ENCODE assay signal across 17 cellular contexts in genomic region chr13:70090036-70090723, GRCh38.
DNase-seq lines count a peak whose midpoint lies in the region; ATAC-seq, FAIRE-seq and TF ChIP-seq lines count a peak whose summit lies in the region.
"Had no signal": no experiment of that assay in that cellular context is flagged by ENCODE, and none has a peak within 500 bp of the region (broad histone marks: within the 10 kb centered on the region; RNA-seq: fewer than 3 reads in every experiment).

No MANE protein-coding gene starts in this region.

- no peaks in the 10 kb centered on the region for H3K9me3 ChIP-seq in MM.1S (replicated peaks; ENCODE audit: insufficient read depth, low read length)
- H3K9me3 ChIP-seq: SJCRH30, uterus had no signal

- no peak for TF ChIP-seq CTCF in MM.1S (IDR thresholded peaks at IDR 0.05; ENCODE audit: low read length)
- TF ChIP-seq CTCF in D721Med (IDR thresholded peaks at IDR 0.05; ENCODE audit: insufficient read depth, missing control alignments), result no peak

- H3K4me3 ChIP-seq in MM.1S (ENCODE audit: low read length), result peak overlapping the region; percentile 17
- H3K4me3 ChIP-seq: SJCRH30, uterus had no signal

- no peaks in the 10 kb centered on the region for H3K36me3 ChIP-seq in MM.1S (replicated peaks; ENCODE audit: insufficient read depth, low read length)
- H3K36me3 ChIP-seq: SJCRH30, uterus had no signal

- in situ Hi-C loops in ACHN (cut with HindIII; ENCODE audit: low pct_ligation_motif_present, low pct_unique_long_range_greater_than_20kb, low sequenced_read_pairs), result no loop called here

- DNase-seq in ACHN (peak; percentile 20), MM.1S (no peak), superior temporal gyrus (ENCODE audit: extremely low spot score) (no peak), D721Med (ENCODE audit: insufficient read length, low spot score) (no peak), dedifferentiated amniotic fluid mesenchymal stem cell (ENCODE audit: extremely low spot score) (no peak)
- DNase-seq in effector CD8-positive, alpha-beta T cell (lab: John Stamatoyannopoulos, UW), result no peak
- DNase-seq: activated CD4-positive, alpha-beta T cell treated with anti-CD3 and anti-CD28 coated beads for 4 hours; CD8-positive, alpha-beta memory T cell; EL; foreskin keratinocyte; occipital lobe; SJCRH30; T1000; uterus had no signal

- peaks cover 10% of the 10 kb centered on the region; the same call in 1 of the 2 replicates for H3F3A ChIP-seq in MM.1S (ENCODE audit: insufficient read depth, low read length)

- no peak overlapping the region; the same call in 1 of the 2 replicates for H3K9ac ChIP-seq in MM.1S (ENCODE audit: low read length)

- H2AFZ ChIP-seq in MM.1S (ENCODE audit: low read length), result peak overlapping the region; percentile 27; the same call in 1 of the 2 replicates

- peak; percentile 72 for ATAC-seq in GM21390 (IDR thresholded peaks at IDR 0.05; ENCODE audit: unreplicated experiment)
- ATAC-seq in HG03060 (IDR thresholded peaks at IDR 0.05; ENCODE audit: low read depth, unreplicated experiment), result peak; percentile 81
- ATAC-seq: foreskin keratinocyte, HCT116 had no signal

- peak overlapping the region; percentile 62; the same call in 1 of the 2 replicates for H3K4me2 ChIP-seq in MM.1S (ENCODE audit: low read depth, low read length)

- H3K4me1 ChIP-seq in MM.1S (ENCODE audit: low read length), result peaks cover 15% of the 10 kb centered on the region
- H3K4me1 ChIP-seq: foreskin keratinocyte, SJCRH30, uterus had no signal

- no peaks in the 10 kb centered on the region for H3K9me2 ChIP-seq in MM.1S (replicated peaks; ENCODE audit: insufficient read depth, low read length)

- no peak for FAIRE-seq in D721Med (lab: Jason Lieb, UNC)

- no peaks in the 10 kb centered on the region for H4K20me1 ChIP-seq in MM.1S (ENCODE audit: insufficient read depth, low read length)

- H3K27me3 ChIP-seq in MM.1S (replicated peaks; ENCODE audit: insufficient read depth, low read length), result no peaks in the 10 kb centered on the region
- H3K27me3 ChIP-seq: foreskin keratinocyte, SJCRH30, uterus had no signal

- no peaks in the 10 kb centered on the region for H3K79me2 ChIP-seq in MM.1S (ENCODE audit: low read length)

- H3K27ac ChIP-seq in MM.1S (ENCODE audit: low read length), result peak overlapping the region; percentile 76
- H3K27ac ChIP-seq: foreskin keratinocyte, SJCRH30, uterus had no signal
